In the genomic region with DNA sequence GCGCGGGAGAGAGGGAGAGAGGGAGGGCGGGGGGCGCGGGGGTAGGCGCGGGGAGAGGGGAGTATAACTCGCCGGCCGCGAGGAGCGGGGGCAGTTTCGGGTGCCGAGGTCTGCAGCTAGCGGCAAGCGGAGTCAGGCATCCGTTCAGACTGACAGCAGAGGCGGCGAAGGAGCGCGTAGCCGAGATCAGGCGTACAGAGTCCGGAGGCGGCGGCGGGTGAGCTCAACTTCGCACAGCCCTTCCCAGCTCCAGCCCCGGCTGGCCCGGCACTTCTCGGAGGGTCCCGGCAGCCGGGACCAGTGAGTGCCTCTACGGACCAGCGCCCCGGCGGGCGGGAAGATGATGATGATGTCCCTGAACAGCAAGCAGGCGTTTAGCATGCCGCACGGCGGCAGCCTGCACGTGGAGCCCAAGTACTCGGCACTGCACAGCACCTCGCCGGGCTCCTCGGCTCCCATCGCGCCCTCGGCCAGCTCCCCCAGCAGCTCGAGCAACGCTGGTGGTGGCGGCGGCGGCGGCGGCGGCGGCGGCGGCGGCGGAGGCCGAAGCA, we compare ENCODE assay signal across 9 cellular contexts. TPM values are rescaled to one million over a fixed set of nuclear protein-coding genes. Genes with fewer than 3 reads are reported as not detected.
DNase-seq lines count a peak whose midpoint lies in the region; ATAC-seq and TF ChIP-seq lines count a peak whose summit lies in the region.
"Had no signal": no experiment of that assay in that cellular context is flagged by ENCODE, and none has a peak within 500 bp of the region (broad histone marks: within the 10 kb centered on the region; RNA-seq: fewer than 3 reads in every experiment).

A gene with protein sequence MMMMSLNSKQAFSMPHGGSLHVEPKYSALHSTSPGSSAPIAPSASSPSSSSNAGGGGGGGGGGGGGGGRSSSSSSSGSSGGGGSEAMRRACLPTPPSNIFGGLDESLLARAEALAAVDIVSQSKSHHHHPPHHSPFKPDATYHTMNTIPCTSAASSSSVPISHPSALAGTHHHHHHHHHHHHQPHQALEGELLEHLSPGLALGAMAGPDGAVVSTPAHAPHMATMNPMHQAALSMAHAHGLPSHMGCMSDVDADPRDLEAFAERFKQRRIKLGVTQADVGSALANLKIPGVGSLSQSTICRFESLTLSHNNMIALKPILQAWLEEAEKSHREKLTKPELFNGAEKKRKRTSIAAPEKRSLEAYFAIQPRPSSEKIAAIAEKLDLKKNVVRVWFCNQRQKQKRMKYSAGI (plus strand): TSS at position 93 of the 551 bp plus-strand sequence. CDS start 248 bp downstream, at position 341.

- intact Hi-C loops in sigmoid colon (cut with DNase I), result no loop called here

- H3K27ac ChIP-seq in RWPE2 (ENCODE audit: poor library complexity, severe bottlenecking) (no peak within 1 kb of the TSS), sigmoid colon (no peak within 1 kb of the TSS)
- H3K27ac ChIP-seq: BLaER1 had no signal

- H3K27me3 ChIP-seq in RWPE2 (ENCODE audit: insufficient read depth, poor library complexity, severe bottlenecking) (peaks cover 99% of the 10 kb centered on the region), sigmoid colon (peaks cover 28 to 99% (median 64%) of the 10 kb centered on the region in 3 donors)
- H3K27me3 ChIP-seq: BLaER1 had no signal

- TF ChIP-seq EP300 in sigmoid colon (IDR thresholded peaks at IDR 0.05), result no peak

- H3K9me3 ChIP-seq in RWPE2 (ENCODE audit: severe bottlenecking) (no peaks in the 10 kb centered on the region), sigmoid colon (no peaks in the 10 kb centered on the region)

- H3K4me3 ChIP-seq in RWPE2 (ENCODE audit: severe bottlenecking) (no peak within 1 kb of the TSS), fibroblast of the aortic adventitia (ENCODE audit: low read depth, low read length) (peak within 1 kb of the TSS; percentile 25), sigmoid colon (peak within 1 kb of the TSS in 3 of 4 donors; percentile 11 to 32 (median 26))
- H3K4me3 ChIP-seq: BLaER1 had no signal

- 3 to 22% methylated on average over 64 of the region's 64 CpGs for WGBS in sigmoid colon, 2 donors

- H3K36me3 ChIP-seq in RWPE2 (ENCODE audit: low read depth) (no peaks in the 10 kb centered on the region), sigmoid colon (no peaks in the 10 kb centered on the region)
- H3K36me3 ChIP-seq: BLaER1 had no signal

- H3K4me1 ChIP-seq in RWPE2 (ENCODE audit: insufficient read depth, poor library complexity, severe bottlenecking) (no peaks in the 10 kb centered on the region), sigmoid colon (peaks cover 0 to 33% (median 21%) of the 10 kb centered on the region in 4 donors)
- H3K4me1 ChIP-seq: BLaER1 had no signal

- ATAC-seq in RWPE2 (ENCODE audit: low read depth) (peak; percentile 72), GM19455 (IDR thresholded peaks at IDR 0.05; ENCODE audit: unreplicated experiment) (no peak), GM18858 (IDR thresholded peaks at IDR 0.05; ENCODE audit: unreplicated experiment) (no peak)

- no peak for TF ChIP-seq CTCF in RWPE2 (IDR thresholded peaks at IDR 0.05; ENCODE audit: poor library complexity, severe bottlenecking)
- TF ChIP-seq CTCF in fibroblast of the aortic adventitia (IDR thresholded peaks at IDR 0.05; ENCODE audit: insufficient read depth, low read length), result no peak
- no peak for TF ChIP-seq CTCF in sigmoid colon (IDR thresholded peaks at IDR 0.05)

- DNase-seq in NCI-H2081 (lab: John Stamatoyannopoulos, UW), result peak; percentile 48 to 59
- DNase-seq in NCI-H2081 treated with DMSO at 0.1 percent for 48 hours (lab: John Stamatoyannopoulos, UW), result no peak
- DNase-seq in RWPE2 (ENCODE audit: low spot score), result no peak
- DNase-seq in fibroblast of the aortic adventitia (ENCODE audit: low read depth), result no peak
- DNase-seq in sigmoid colon, result no peak
- no peak for DNase-seq in NCI-H187 treated with DMSO at 0.1 percent for 48 hours (lab: John Stamatoyannopoulos, UW)

- TF ChIP-seq POLR2A in sigmoid colon (IDR thresholded peaks at IDR 0.05), result no peak

RNA-seq across cellular contexts. Expression of the gene that starts here (rescaled TPM):
- total RNA-seq in fibroblast of the aortic adventitia (ENCODE audit: low replicate concordance), result not detected in 2 replicates
- not detected for total RNA-seq in sigmoid colon
- not detected for polyA plus RNA-seq in sigmoid colon

Comparison
In these comparisons a context has a peak if more than half of its experiments do, and no peak if none do; other contexts are left out.
1. DNase-seq: peak in NCI-H2081 (2 of 2); none in NCI-H2081 treated with DMSO at 0.1 percent for 48 hours (single experiment), RWPE2 (single experiment), fibroblast of the aortic adventitia (single experiment), sigmoid colon (single experiment) and NCI-H187 treated with DMSO at 0.1 percent for 48 hours (single experiment).